Comparison of ENCODE assay signal across 15 cellular contexts in the genomic region with DNA sequence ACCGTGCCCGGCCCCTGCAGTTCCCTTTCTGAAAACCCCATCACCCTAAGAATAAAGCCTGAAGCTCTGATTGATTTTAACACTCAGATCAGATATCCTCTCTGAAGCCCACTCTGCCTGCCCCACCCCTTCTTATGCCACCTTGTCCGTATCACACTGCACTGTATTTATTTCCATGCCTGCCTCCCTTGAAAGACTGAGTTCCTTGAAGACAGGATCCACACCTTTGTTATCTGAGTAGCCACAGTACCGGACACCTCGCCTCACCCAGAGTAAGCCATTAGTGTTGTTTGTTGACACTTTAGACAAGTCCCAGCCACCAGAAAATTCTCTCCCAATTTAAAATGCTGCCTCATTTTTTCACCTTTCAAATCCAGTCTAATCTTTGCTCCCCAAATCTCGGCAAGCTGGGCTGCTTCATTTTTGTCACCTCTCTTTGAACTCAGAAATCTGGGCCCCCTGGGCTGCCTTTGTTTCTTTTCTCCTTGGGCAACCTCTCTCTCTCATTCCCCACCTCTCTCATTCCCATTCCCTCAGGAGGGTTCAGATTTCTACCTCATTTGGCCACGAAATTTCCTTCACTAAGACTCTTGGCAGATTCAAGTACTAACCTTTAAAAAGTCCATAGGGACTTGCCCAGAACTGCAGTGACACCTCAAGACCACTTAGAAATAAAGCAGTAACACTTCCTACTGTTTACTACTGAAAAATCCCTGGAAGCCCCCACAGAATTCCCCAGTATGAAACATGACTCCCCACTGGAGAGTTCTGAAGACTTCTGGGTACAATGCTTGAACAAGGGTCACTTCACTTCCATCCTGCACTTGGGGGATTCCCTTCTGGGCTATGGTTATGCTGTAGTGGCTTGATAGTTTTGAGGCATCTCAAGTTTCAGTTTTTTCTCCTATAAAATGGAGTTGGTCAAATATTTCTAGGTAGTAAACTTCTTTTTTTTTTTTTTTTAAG. TPM values are rescaled to one million over a fixed set of nuclear protein-coding genes. Genes with fewer than 3 reads are reported as not detected.
A peak's percentile ranks its signal among the peaks of the same experiment; 100 is the strongest.
DNase-seq lines count a peak whose midpoint lies in the region; ATAC-seq and TF ChIP-seq lines count a peak whose summit lies in the region.
"Had no signal": no experiment of that assay in that cellular context is flagged by ENCODE, and none has a peak within 500 bp of the region (broad histone marks: within the 10 kb centered on the region; RNA-seq: fewer than 3 reads in every experiment).

No MANE protein-coding gene starts in this region.

- no peak for TF ChIP-seq POLR2A in breast epithelium (IDR thresholded peaks at IDR 0.05)

- intact Hi-C loops in breast epithelium (cut with DNase I; ENCODE audit: low total_unique reads) (no loop called here), psoas muscle (cut with DNase I) (no loop called here)

- H3K27me3 ChIP-seq in breast epithelium (no peaks in the 10 kb centered on the region), psoas muscle (ENCODE audit: insufficient read depth in 3 of 3, low read length in 2 of 3) (no peaks in the 10 kb centered on the region)
- H3K27me3 ChIP-seq: SJSA1, stomach had no signal

- H3K4me3 ChIP-seq in breast epithelium (no peak overlapping the region), psoas muscle (no peak overlapping the region)
- H3K4me3 ChIP-seq: SJSA1, stomach had no signal

- H3K36me3 ChIP-seq in breast epithelium (no peaks in the 10 kb centered on the region), psoas muscle (ENCODE audit: insufficient read depth in 1 of 2, low read depth in 1 of 2) (peaks cover 3 to 43% of the 10 kb centered on the region in 2 donors)
- H3K36me3 ChIP-seq: SJSA1 had no signal

- H3K27ac ChIP-seq in breast epithelium (peak overlapping the region; percentile 29 to 48), psoas muscle (peak overlapping the region; percentile 19)
- H3K27ac ChIP-seq: HL-60, SJSA1 had no signal

- H3K9me3 ChIP-seq in breast epithelium (no peaks in the 10 kb centered on the region), psoas muscle (no peaks in the 10 kb centered on the region)
- H3K9me3 ChIP-seq: SJSA1, stomach had no signal

- peaks cover 0 to 5% of the 10 kb centered on the region in 2 donors for H3K4me1 ChIP-seq in breast epithelium
- peaks cover 18% of the 10 kb centered on the region for H3K4me1 ChIP-seq in psoas muscle

- WGBS in psoas muscle, 3 donors: 39 to 54% (median 42%) methylated on average over 7 of the region's 7 CpGs

- DNase-seq in DMS 273 (lab: John Stamatoyannopoulos, UW; ENCODE audit: unreplicated experiment) (peak; percentile 33), DMS 273 treated with DMSO at 0.1 percent for 48 hours (lab: John Stamatoyannopoulos, UW) (no peak), NCI-H2107 (lab: John Stamatoyannopoulos, UW) (peak; percentile 58), breast epithelium (ENCODE audit: low spot score in 2 of 2) (peak in 1 of 2 donors; percentile 12), psoas muscle (no peak), hypothalamus (lab: John Stamatoyannopoulos, UW) (no peak)
- no peak for DNase-seq in stimulated activated CD8-positive, alpha-beta memory T cell treated with anti-CD3 and anti-CD28 coated beads, Interleukin-4, amount 100 ng/mL, for 48 hours
- DNase-seq: activated gamma-delta T cell treated with Interleukin-2 at 50 U/mL for 16 hours, kidney, NCI-H1092 treated with DMSO at 0.1 percent for 48 hours, NCI-H82, stomach had no signal

- ATAC-seq in psoas muscle: no peak
- ATAC-seq in HG03439 (IDR thresholded peaks at IDR 0.05; ENCODE audit: unreplicated experiment): no peak

- TF ChIP-seq CTCF in breast epithelium (IDR thresholded peaks at IDR 0.05) (no peak), psoas muscle (IDR thresholded peaks at IDR 0.05) (no peak)

RNA-seq across cellular contexts. Expression of a gene that starts 8.7 kb away (rescaled TPM):
- 10 to 100 TPM; 47.5 to 91.6 (median 53.3) TPM for total RNA-seq in breast epithelium
- total RNA-seq in psoas muscle: 10 to 100 TPM; 15.5 to 35.2 (median 26.0) TPM
- 10 to 100 TPM; 12.2 to 23.9 (median 12.9) TPM for polyA plus RNA-seq in psoas muscle

Comparison
In these comparisons a context has a peak if more than half of its experiments do, and no peak if none do; other contexts are left out.
1. DNase-seq: peak in DMS 273 (single experiment) and NCI-H2107 (single experiment); none in DMS 273 treated with DMSO at 0.1 percent for 48 hours (single experiment), psoas muscle (0 of 2), stimulated activated CD8-positive, alpha-beta memory T cell treated with anti-CD3 and anti-CD28 coated beads, Interleukin-4, amount 100 ng/mL, for 48 hours (single experiment) and hypothalamus (0 of 51).